23 cellular contexts compared by ENCODE assay signal in the genomic region with DNA sequence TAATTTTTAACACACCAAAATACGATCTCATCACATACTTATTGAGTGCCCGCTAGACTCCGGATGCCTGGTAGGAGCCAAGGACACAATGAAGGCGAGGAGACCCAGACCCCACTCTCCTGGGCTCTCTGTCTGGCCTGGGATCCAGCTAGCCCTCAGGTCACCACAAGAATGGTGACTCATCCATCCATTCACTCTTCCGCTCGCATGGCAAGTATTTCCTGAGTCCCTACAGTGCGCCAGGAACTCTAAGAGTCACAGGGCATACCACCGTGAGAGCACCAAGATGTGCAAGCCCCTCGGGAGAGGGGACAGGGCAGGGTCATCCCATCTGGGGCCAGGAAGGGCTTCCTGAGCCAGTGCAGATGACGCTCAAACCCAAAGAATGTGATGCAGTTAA.
DNase-seq lines count a peak whose midpoint lies in the region; FAIRE-seq and TF ChIP-seq lines count a peak whose summit lies in the region.
"Had no signal": no experiment of that assay in that cellular context is flagged by ENCODE, and none has a peak within 500 bp of the region (broad histone marks: within the 10 kb centered on the region; RNA-seq: fewer than 3 reads in every experiment).

No MANE protein-coding gene starts in this region.

- H2BK5ac ChIP-seq in neuronal stem cell (ENCODE audit: low read length) = no peak overlapping the region

- TF ChIP-seq CTCF in bronchial epithelial cell (IDR thresholded peaks at IDR 0.05; ENCODE audit: insufficient read depth, low read length, severe bottlenecking) (no peak), mesothelial cell of epicardium (IDR thresholded peaks at IDR 0.05; ENCODE audit: unreplicated experiment) (no peak)

- H3K4me2 ChIP-seq in neuronal stem cell (ENCODE audit: insufficient read depth, low read length, poor library complexity, severe bottlenecking) = no peak overlapping the region

- no peak overlapping the region for H3K23ac ChIP-seq in neuronal stem cell (ENCODE audit: low read depth, low read length, poor library complexity)

- no peak overlapping the region for H3K27ac ChIP-seq in neuronal stem cell (replicated peaks; ENCODE audit: low read length)
- H3K27ac ChIP-seq: prostate gland, uterus had no signal

- no peak overlapping the region for H2BK120ac ChIP-seq in neuronal stem cell (ENCODE audit: low read depth, low read length)

- H3K9me3 Mint-ChIP-seq in mesothelial cell of epicardium = no peaks in the 10 kb centered on the region
- H3K9me3 Mint-ChIP-seq: activated B cell treated with CpG ODN at 0.5 μM for 24 hours; activated T-helper 2 cell treated with anti-CD3 and anti-CD28 coated beads, Interferon-gamma antibody, Interleukin-2, Interleukin-4, amounts not matched to agents 10 μg/mL and 5 μg/mL and 100 μg/mL, durations not matched to agents 14 hours and 24 hours and 36 hours; effector memory CD8-positive, alpha-beta T cell had no signal

- no peak overlapping the region for H3K27ac Mint-ChIP-seq in mesothelial cell of epicardium
- H3K27ac Mint-ChIP-seq: activated B cell treated with CpG ODN at 0.5 μM for 24 hours; activated T-helper 2 cell treated with anti-CD3 and anti-CD28 coated beads, Interferon-gamma antibody, Interleukin-2, Interleukin-4, amounts not matched to agents 10 μg/mL and 5 μg/mL and 100 μg/mL, durations not matched to agents 14 hours and 24 hours and 36 hours; CD4-positive, alpha-beta memory T cell; effector memory CD8-positive, alpha-beta T cell had no signal

- no peak overlapping the region for H3K9ac ChIP-seq in neuronal stem cell (ENCODE audit: low read depth, low read length, poor library complexity)

- H3K14ac ChIP-seq in neuronal stem cell (ENCODE audit: low read length) = no peak overlapping the region

- H3K4me3 ChIP-seq in MG63 (no peak overlapping the region), bronchial epithelial cell (ENCODE audit: low read depth, low read length) (no peak overlapping the region), neuronal stem cell (ENCODE audit: low read length in 2 of 2) (no peak overlapping the region)
- H3K4me3 ChIP-seq: mucosa of descending colon, prostate gland, uterus had no signal

- no peak overlapping the region for H2AFZ ChIP-seq in neuronal stem cell (ENCODE audit: low read length)

- peak overlapping the region; percentile 3 for H2BK15ac ChIP-seq in neuronal stem cell (ENCODE audit: low read length)

- H3K36me3 Mint-ChIP-seq in mesothelial cell of epicardium = no peaks in the 10 kb centered on the region
- H3K36me3 Mint-ChIP-seq: brain; CD4-positive, alpha-beta memory T cell had no signal

- H2AK5ac ChIP-seq in neuronal stem cell (ENCODE audit: low read depth, low read length) = peak overlapping the region; percentile 86

- H3K18ac ChIP-seq in neuronal stem cell (ENCODE audit: low read length) = no peak overlapping the region

- H3K4me1 Mint-ChIP-seq in mesothelial cell of epicardium = no peaks in the 10 kb centered on the region
- H3K4me1 Mint-ChIP-seq: activated B cell treated with CpG ODN at 0.5 μM for 24 hours; CD4-positive, alpha-beta memory T cell had no signal

- H3K9me3 ChIP-seq in MG63 (no peaks in the 10 kb centered on the region), neuronal stem cell (replicated peaks in 1 of 2; ENCODE audit: control insufficient read depth in 2 of 2, insufficient read depth in 1 of 2, low read depth in 1 of 2, low read length in 2 of 2) (no peaks in the 10 kb centered on the region)
- H3K9me3 ChIP-seq: mucosa of descending colon, prostate gland, uterus had no signal

- no peaks in the 10 kb centered on the region for H3K79me1 ChIP-seq in neuronal stem cell (ENCODE audit: low read depth, low read length)

- no peak overlapping the region for H3K4me3 Mint-ChIP-seq in mesothelial cell of epicardium
- H3K4me3 Mint-ChIP-seq: activated B cell treated with CpG ODN at 0.5 μM for 24 hours; brain; CD4-positive, alpha-beta memory T cell; effector memory CD8-positive, alpha-beta T cell had no signal

- peaks cover 12 to 19% of the 10 kb centered on the region in 2 donors for H3K4me1 ChIP-seq in neuronal stem cell (ENCODE audit: control insufficient read depth in 2 of 2, insufficient read depth in 1 of 2, low read depth in 1 of 2, low read length in 2 of 2)
- H3K4me1 ChIP-seq: prostate gland, uterus had no signal

- no peak overlapping the region for H2BK12ac ChIP-seq in neuronal stem cell (ENCODE audit: low read length)

- DNase-seq in EH (ENCODE audit: low read depth) (peak; percentile 26), MG63 (peak; percentile 37), bronchial epithelial cell (ENCODE audit: low read depth) (peak; percentile 22), neuronal stem cell (ENCODE audit: low spot score) (no peak), NCI-H2081 (lab: John Stamatoyannopoulos, UW) (no peak), NCI-H345 treated with DMSO at 0.1 percent for 48 hours (lab: John Stamatoyannopoulos, UW; ENCODE audit: unreplicated experiment) (no peak), HK-2 (ENCODE audit: unreplicated experiment) (no peak), mesothelial cell of epicardium (ENCODE audit: low spot score in 2 of 2, unreplicated experiment in 2 of 2) (no peak)
- DNase-seq: activated B cell treated with CpG ODN at 0.5 μM for 24 hours; activated CD4-positive, alpha-beta T cell treated with anti-CD3 and anti-CD28 coated beads, Interleukin-2, amount 50 U/mL, for 4 hours; activated CD8-positive, alpha-beta memory T cell treated with anti-CD3 and anti-CD28 coated beads, Interleukin-2, amount 50 U/mL, for 48 hours; CD4-positive, alpha-beta memory T cell; effector memory CD8-positive, alpha-beta T cell; IMR-90; MM.1S; mucosa of descending colon; NCI-H1417 treated with DMSO at 0.1 percent for 48 hours; NCI-H526; substantia nigra; uterus had no signal

- H4K8ac ChIP-seq in neuronal stem cell (ENCODE audit: low read depth, low read length) = no peak overlapping the region

- no peaks in the 10 kb centered on the region for H3K36me3 ChIP-seq in MG63
- no peaks in the 10 kb centered on the region for H3K36me3 ChIP-seq in bronchial epithelial cell (ENCODE audit: control insufficient read depth, insufficient read depth, low read length)
- no peaks in the 10 kb centered on the region for H3K36me3 ChIP-seq in neuronal stem cell (replicated peaks in 1 of 2; ENCODE audit: control insufficient read depth in 2 of 2, insufficient read depth in 2 of 2, low read length in 2 of 2)
- H3K36me3 ChIP-seq: prostate gland, uterus had no signal

- no peaks in the 10 kb centered on the region for H3K27me3 ChIP-seq in MG63
- H3K27me3 ChIP-seq in bronchial epithelial cell (ENCODE audit: control insufficient read depth, insufficient read depth, low read length) = peaks cover 8% of the 10 kb centered on the region
- H3K27me3 ChIP-seq in neuronal stem cell (ENCODE audit: control insufficient read depth in 3 of 3, insufficient read depth in 3 of 3, low read depth in 1 of 3, low read length in 3 of 3) = no peaks in the 10 kb centered on the region
- H3K27me3 ChIP-seq: uterus had no signal

- peaks cover 48% of the 10 kb centered on the region for H3K27me3 Mint-ChIP-seq in mesothelial cell of epicardium (ENCODE audit: low read depth)

- no peak overlapping the region for H4K91ac ChIP-seq in neuronal stem cell (ENCODE audit: low read depth, low read length, poor library complexity)

- H3K4ac ChIP-seq in neuronal stem cell (ENCODE audit: low read length) = no peak overlapping the region

- no CpG with 5 or more reads among the region's 10 CpGs for WGBS in neuronal stem cell (ENCODE audit: extremely low coverage in 2 of 2, insufficient read length in 2 of 2, insufficient replicate concordance in 1 of 2), 2 donors

- FAIRE-seq in bronchial epithelial cell (lab: Jason Lieb, UNC) = no peak

Comparison
In these comparisons a context has a peak if more than half of its experiments do, and no peak if none do; other contexts are left out.
1. DNase-seq: peak in EH (single experiment), MG63 (single experiment) and bronchial epithelial cell (single experiment); none in neuronal stem cell (single experiment), NCI-H2081 (0 of 2), NCI-H345 treated with DMSO at 0.1 percent for 48 hours (single experiment), HK-2 (single experiment) and mesothelial cell of epicardium (0 of 2).